8 cellular contexts compared by ENCODE assay signal in the genomic region with DNA sequence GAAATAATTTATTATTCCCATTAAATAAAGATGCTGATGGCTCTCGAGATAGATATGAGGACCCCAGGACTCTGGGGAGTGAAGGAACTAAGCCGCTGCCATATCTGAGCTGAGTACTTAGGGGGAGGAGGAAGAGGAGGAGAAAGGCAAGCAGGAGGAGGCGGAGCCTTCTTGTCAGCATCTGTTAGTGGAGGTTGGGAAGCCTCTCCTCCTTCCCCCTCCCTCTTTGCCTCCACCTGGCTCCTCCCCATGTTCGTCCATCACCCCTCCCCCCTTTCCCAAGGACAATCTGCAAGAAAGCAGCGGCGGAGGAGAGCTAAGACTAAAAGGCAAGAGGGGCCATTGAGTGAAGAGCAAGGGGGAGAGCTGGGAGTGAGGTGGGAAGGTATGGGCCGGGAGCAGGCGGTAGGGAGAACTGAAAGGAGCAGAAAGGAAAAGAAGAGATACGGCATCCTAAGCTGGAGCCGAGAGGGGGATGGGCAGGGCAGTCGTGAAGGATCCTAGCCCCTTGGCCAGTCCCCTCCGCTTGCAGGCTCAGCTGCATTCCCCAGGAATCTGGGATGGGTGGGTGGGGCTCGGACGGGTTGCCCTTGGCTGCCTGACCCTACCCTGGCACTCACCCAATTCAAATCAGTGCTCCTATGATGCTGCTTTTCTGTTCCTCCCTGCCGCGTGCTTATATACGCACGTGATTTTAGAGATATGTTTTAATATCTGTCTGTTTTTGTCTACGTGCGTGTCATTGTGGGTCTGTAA.
DNase-seq lines count a peak whose midpoint lies in the region; ATAC-seq lines count a peak whose summit lies in the region.

A gene (plus strand): TSS at position 287 of the 756 bp plus-strand sequence. CDS start 3,411 bp downstream, outside the sequence.

- peak; percentile 90 for DNase-seq in AG08396 (ENCODE audit: low spot score)
- DNase-seq in NCI-H226 = peak; percentile 84
- peak; percentile 25 for DNase-seq in activated CD4-positive, CD25-positive, alpha-beta regulatory T cell treated with anti-CD3 and anti-CD28 coated beads, Interleukin-2, amount 50 U/mL, for 16 hours (ENCODE audit: low read depth, low spot score)
- DNase-seq in cerebellar cortex (ENCODE audit: low spot score) = peak; percentile 99
- DNase-seq in islet precursor cell = peak; percentile 98
- peak; percentile 22 to 33 for DNase-seq in stimulated activated CD4-positive, alpha-beta T cell treated with anti-CD3 and anti-CD28 coated beads, Interleukin-15, amount 100 ng/mL, for 1 hour (ENCODE audit: low read depth in 1 of 2, low spot score in 1 of 2)

- ATAC-seq in GM18909 (IDR thresholded peaks at IDR 0.05; ENCODE audit: poor library complexity, unreplicated experiment) (peak; percentile 100), HG03159 (IDR thresholded peaks at IDR 0.05; ENCODE audit: unreplicated experiment) (peak; percentile 96)

Comparison
In these comparisons a context has a peak if more than half of its experiments do, and no peak if none do; other contexts are left out.
1. Peak in every context shown above with its lines: DNase-seq and ATAC-seq.
2. DNase-seq: peak in every context shown above with its lines; median percentile 99 in cerebellar cortex; 98 in islet precursor cell; 90 in AG08396; 84 in NCI-H226; 28 in stimulated activated CD4-positive, alpha-beta T cell treated with anti-CD3 and anti-CD28 coated beads, Interleukin-15, amount 100 ng/mL, for 1 hour; 25 in activated CD4-positive, CD25-positive, alpha-beta regulatory T cell treated with anti-CD3 and anti-CD28 coated beads, Interleukin-2, amount 50 U/mL, for 16 hours.